ENCODE assay signal across 1 cellular context in genomic region chr11:79314906-79315689, GRCh38.
TF ChIP-seq lines count a peak whose summit lies in the region.

No MANE protein-coding gene starts in this region.

TF ChIP-seq in GM12878, 131 proteins besides CTCF, POLR2A, EP300 and RAD21 (continued from another document):
- TF ChIP-seq CUX1 (IDR thresholded peaks at IDR 0.05; ENCODE audit: insufficient replicate concordance, low read depth, low read length): no peak
